9 cellular contexts compared by ENCODE assay signal in the genomic region with DNA sequence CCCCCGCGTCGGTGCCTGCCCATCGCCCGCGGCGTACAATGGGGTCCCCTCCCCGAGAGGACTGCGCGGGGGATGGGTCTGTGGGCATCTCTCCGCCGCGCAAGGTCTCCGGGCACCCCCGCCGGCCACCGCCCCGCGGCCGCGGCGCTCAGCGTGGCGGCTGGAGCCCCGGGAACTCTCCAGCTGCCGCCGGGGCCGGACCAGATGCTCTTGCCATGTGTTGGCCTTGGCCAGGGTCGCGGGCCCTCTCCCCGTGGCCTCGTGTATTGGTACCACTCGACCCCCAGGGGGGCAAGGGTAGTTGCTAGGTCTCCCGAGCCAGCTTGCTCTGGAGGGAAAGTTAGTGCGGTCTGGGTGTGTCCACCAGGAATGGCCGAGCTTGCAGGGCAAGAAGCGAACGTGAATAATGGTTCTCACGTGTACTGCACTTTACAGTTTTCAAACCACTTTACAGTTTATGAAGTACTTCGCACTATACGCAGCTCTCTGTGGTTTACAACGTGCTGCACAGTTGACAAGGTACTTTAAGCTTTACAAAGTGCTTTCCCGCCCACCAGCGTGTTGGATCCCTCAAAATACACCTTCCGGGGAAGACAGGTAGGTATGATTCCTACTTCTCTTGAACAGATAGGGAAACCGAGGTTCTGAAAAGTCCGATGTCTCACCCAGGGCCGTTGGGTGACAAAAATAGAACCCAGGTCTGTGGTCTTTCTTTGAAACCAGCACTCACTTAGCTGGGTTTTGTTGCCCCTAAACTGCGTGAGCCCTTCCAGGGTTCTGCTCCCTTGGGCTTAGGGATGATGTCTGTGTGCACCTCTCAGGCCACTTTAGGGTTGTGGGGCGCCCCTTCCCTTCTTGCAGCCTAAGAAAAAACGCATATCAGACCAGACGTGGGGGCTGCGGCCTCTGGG.
DNase-seq lines count a peak whose midpoint lies in the region; ATAC-seq and TF ChIP-seq lines count a peak whose summit lies in the region.
"Had no signal": no experiment of that assay in that cellular context is flagged by ENCODE, and none has a peak within 500 bp of the region (broad histone marks: within the 10 kb centered on the region; RNA-seq: fewer than 3 reads in every experiment).

No MANE protein-coding gene starts in this region.

- H3K4me3 ChIP-seq in duodenal mucosa (ENCODE audit: low read depth in 1 of 2, low read length in 2 of 2), result peak overlapping the region; percentile 76 to 78

- H3K9me3 Mint-ChIP-seq in nephron progenitor cell, result no peaks in the 10 kb centered on the region

- peak; percentile 52 for DNase-seq in COLO668 (lab: John Stamatoyannopoulos, UW; ENCODE audit: unreplicated experiment)
- DNase-seq in LoVo (ENCODE audit: low spot score), result peak; percentile 32
- DNase-seq in nephron progenitor cell, result peak; percentile 30
- DNase-seq in COR-L47 (lab: John Stamatoyannopoulos, UW), result no peak
- DNase-seq in stimulated activated CD4-positive, alpha-beta T cell treated with anti-CD3 and anti-CD28 coated beads, Interleukin-4, amount 100 ng/mL, for 4 hours, result no peak
- DNase-seq in NAMALWA (ENCODE audit: low spot score), result no peak

- H3K27me3 Mint-ChIP-seq in nephron progenitor cell (ENCODE audit: low read depth, poor library complexity), result peaks cover 70% of the 10 kb centered on the region

- H3K36me3 ChIP-seq in duodenal mucosa (ENCODE audit: control insufficient read depth in 1 of 2, insufficient read depth in 2 of 2, low read length in 2 of 2), result no peaks in the 10 kb centered on the region
- H3K36me3 ChIP-seq: neutrophil had no signal

- no peak for TF ChIP-seq CTCF in nephron progenitor cell (IDR thresholded peaks at IDR 0.05)

- H3K27ac Mint-ChIP-seq in nephron progenitor cell, result no peak overlapping the region

- H3K9ac ChIP-seq in duodenal mucosa (ENCODE audit: low read depth in 1 of 2, low read length in 2 of 2), result peak overlapping the region; percentile 63 to 74

- peaks cover 27% of the 10 kb centered on the region for H3K4me1 Mint-ChIP-seq in nephron progenitor cell

- no peak overlapping the region for H3K27ac ChIP-seq in duodenal mucosa (ENCODE audit: low read depth, low read length)
- H3K27ac ChIP-seq: neutrophil had no signal

- no peaks in the 10 kb centered on the region for H3K9me3 ChIP-seq in duodenal mucosa (ENCODE audit: control insufficient read depth in 1 of 2, low read length in 2 of 2)
- H3K9me3 ChIP-seq: neutrophil had no signal

- peaks cover 0 to 3% of the 10 kb centered on the region in 2 donors for H3K27me3 ChIP-seq in duodenal mucosa (ENCODE audit: control insufficient read depth in 1 of 2, insufficient read depth in 2 of 2, low read length in 2 of 2)

- H3K4me3 Mint-ChIP-seq in nephron progenitor cell, result peak overlapping the region; percentile 84

- ATAC-seq in HG02678 (IDR thresholded peaks at IDR 0.05; ENCODE audit: unreplicated experiment), result no peak

- H3K36me3 Mint-ChIP-seq in nephron progenitor cell (ENCODE audit: low read depth), result no peaks in the 10 kb centered on the region

- peaks cover 42% of the 10 kb centered on the region in 2 donors for H3K4me1 ChIP-seq in duodenal mucosa (ENCODE audit: control insufficient read depth in 1 of 2, insufficient read depth in 2 of 2, low read length in 2 of 2)

Comparison
In these comparisons a context has a peak if more than half of its experiments do, and no peak if none do; other contexts are left out.
1. DNase-seq: peak in COLO668 (single experiment), LoVo (single experiment) and nephron progenitor cell (single experiment); none in COR-L47 (single experiment), stimulated activated CD4-positive, alpha-beta T cell treated with anti-CD3 and anti-CD28 coated beads, Interleukin-4, amount 100 ng/mL, for 4 hours (0 of 2) and NAMALWA (single experiment).